In genomic region chr2:126912201-126912600, GRCh38 we compare ENCODE assay signal across 18 cellular contexts. TPM values are rescaled to one million over a fixed set of nuclear protein-coding genes. Genes with fewer than 3 reads are reported as not detected.
DNase-seq lines count a peak whose midpoint lies in the region; ATAC-seq and TF ChIP-seq lines count a peak whose summit lies in the region.
"Had no signal": no experiment of that assay in that cellular context is flagged by ENCODE, and none has a peak within 500 bp of the region (broad histone marks: within the 10 kb centered on the region; RNA-seq: fewer than 3 reads in every experiment).

No MANE protein-coding gene starts in this region.

- no peak overlapping the region for H3K27ac Mint-ChIP-seq in osteocyte (ENCODE audit: unreplicated experiment)
- H3K27ac Mint-ChIP-seq in activated naive CD8-positive, alpha-beta T cell treated with anti-CD3 and anti-CD28 coated beads for 36 hours: no peak overlapping the region
- H3K27ac Mint-ChIP-seq: CD4-positive, alpha-beta T cell; HFFc6 had no signal

- H3K9me3 ChIP-seq in OCI-LY7 (ENCODE audit: low read length): no peaks in the 10 kb centered on the region
- H3K9me3 ChIP-seq in esophagus muscularis mucosa: no peaks in the 10 kb centered on the region
- H3K9me3 ChIP-seq: Caco-2 had no signal

- no peaks in the 10 kb centered on the region for H3K9me3 Mint-ChIP-seq in osteocyte (ENCODE audit: unreplicated experiment)
- H3K9me3 Mint-ChIP-seq in activated naive CD8-positive, alpha-beta T cell treated with anti-CD3 and anti-CD28 coated beads for 36 hours: no peaks in the 10 kb centered on the region
- H3K9me3 Mint-ChIP-seq: CD4-positive, alpha-beta T cell; HFFc6 had no signal

- H3K36me3 Mint-ChIP-seq in osteocyte (ENCODE audit: unreplicated experiment): no peaks in the 10 kb centered on the region
- no peaks in the 10 kb centered on the region for H3K36me3 Mint-ChIP-seq in activated naive CD8-positive, alpha-beta T cell treated with anti-CD3 and anti-CD28 coated beads for 36 hours

- no peaks in the 10 kb centered on the region for H4K20me1 ChIP-seq in OCI-LY7 (ENCODE audit: insufficient read depth, low read length)

- DNase-seq in D341Med (ENCODE audit: low spot score) (peak; percentile 3), OCI-LY7 (ENCODE audit: low spot score) (no peak), esophagus muscularis mucosa (ENCODE audit: extremely low spot score) (peak; percentile 91), osteocyte (ENCODE audit: extremely low spot score, unreplicated experiment) (peak; percentile 38), DMS114 treated with DMSO at 0.1 percent for 48 hours (lab: John Stamatoyannopoulos, UW; ENCODE audit: unreplicated experiment) (no peak)
- DNase-seq in activated naive CD8-positive, alpha-beta T cell treated with anti-CD3 and anti-CD28 coated beads for 36 hours: no peak
- DNase-seq: ACHN; CD4-positive, alpha-beta T cell; DMS79 treated with DMSO at 0.1 percent for 48 hours; GF-D8; GOT3; H7; HFFc6; IMR-90 had no signal

- peaks cover 6% of the 10 kb centered on the region for H3K27me3 Mint-ChIP-seq in osteocyte (ENCODE audit: unreplicated experiment)
- H3K27me3 Mint-ChIP-seq in activated naive CD8-positive, alpha-beta T cell treated with anti-CD3 and anti-CD28 coated beads for 36 hours: no peaks in the 10 kb centered on the region

- POLR2A ChIA-PET in OCI-LY7 (lab: Charles Lee): no interaction called here

- no peaks in the 10 kb centered on the region for H3K9me2 ChIP-seq in OCI-LY7 (ENCODE audit: insufficient read depth, low read length)

- H3K4me3 Mint-ChIP-seq in osteocyte (ENCODE audit: unreplicated experiment): no peak overlapping the region
- no peak overlapping the region for H3K4me3 Mint-ChIP-seq in activated naive CD8-positive, alpha-beta T cell treated with anti-CD3 and anti-CD28 coated beads for 36 hours
- H3K4me3 Mint-ChIP-seq: CD4-positive, alpha-beta T cell; HFFc6 had no signal

- H3K4me3 ChIP-seq in OCI-LY7 (ENCODE audit: low read depth, low read length, poor library complexity, severe bottlenecking): no peak overlapping the region
- no peak overlapping the region for H3K4me3 ChIP-seq in esophagus muscularis mucosa

- no TSS peak for BruUV-seq in OCI-LY7 (replicated peaks; lab: Mats Ljungman, UMichigan)

- no peak for TF ChIP-seq EP300 in esophagus muscularis mucosa (IDR thresholded peaks at IDR 0.05)

- no peaks in the 10 kb centered on the region for H3K79me2 ChIP-seq in OCI-LY7 (ENCODE audit: insufficient read depth, low read depth, low read length)

- H3K27ac ChIP-seq in OCI-LY7 (ENCODE audit: low read depth, low read length, poor library complexity, severe bottlenecking) (no peak overlapping the region), esophagus muscularis mucosa (replicated peaks in 1 of 4) (no peak overlapping the region)
- H3K27ac ChIP-seq: C4-2B had no signal

- H3K4me2 ChIP-seq in OCI-LY7 (ENCODE audit: low read length): no peak overlapping the region

- peaks cover 35% of the 10 kb centered on the region for H3K4me1 ChIP-seq in OCI-LY7 (ENCODE audit: insufficient read depth, low read length, poor library complexity, severe bottlenecking)
- no peaks in the 10 kb centered on the region for H3K4me1 ChIP-seq in esophagus muscularis mucosa
- H3K4me1 ChIP-seq: Caco-2 had no signal

- CTCF ChIA-PET in OCI-LY7 (lab: Charles Lee; ENCODE audit: unreplicated experiment): no interaction called here

- no peak for TF ChIP-seq POLR2A in esophagus muscularis mucosa (IDR thresholded peaks at IDR 0.05; ENCODE audit: low read depth)

- H3K4me1 Mint-ChIP-seq in osteocyte (ENCODE audit: unreplicated experiment): no peaks in the 10 kb centered on the region
- H3K4me1 Mint-ChIP-seq in activated naive CD8-positive, alpha-beta T cell treated with anti-CD3 and anti-CD28 coated beads for 36 hours: peaks cover 2% of the 10 kb centered on the region

- TF ChIP-seq CTCF in OCI-LY7 (conservative IDR thresholded peaks at IDR 0.05; ENCODE audit: low read length): no peak
- TF ChIP-seq CTCF in esophagus muscularis mucosa (IDR thresholded peaks at IDR 0.05): no peak
- no peak for TF ChIP-seq CTCF in osteocyte (IDR thresholded peaks at IDR 0.05)

- peaks cover 0 to 19% (median 0%) of the 10 kb centered on the region in 4 donors for H3K27me3 ChIP-seq in esophagus muscularis mucosa

- ATAC-seq in HG03139 (IDR thresholded peaks at IDR 0.05; ENCODE audit: unreplicated experiment): no peak
- ATAC-seq: HCT116 had no signal

- H2AFZ ChIP-seq in OCI-LY7 (ENCODE audit: low read length): peak overlapping the region; percentile 84; the same call in 1 of the 2 replicates

- WGBS in esophagus muscularis mucosa: 83% methylated on average over 7 of the region's 7 CpGs

- H3K36me3 ChIP-seq in OCI-LY7 (ENCODE audit: insufficient read depth, low read length) (no peaks in the 10 kb centered on the region), esophagus muscularis mucosa (no peaks in the 10 kb centered on the region)

- intact Hi-C loops in OCI-LY7 (cut with micrococcal nuclease; ENCODE audit: unreplicated experiment) (no loop called here), esophagus muscularis mucosa (cut with DNase I) (no loop called here)

RNA-seq across cellular contexts. Expression of gene TEX51, which starts 13.5 kb away (rescaled TPM):
- not detected in 2 replicates for total RNA-seq in OCI-LY7 (2014; rRNA removed; shearing (Covaris generic))
- total RNA-seq in OCI-LY7 (2022) (not detected in 2 replicates), esophagus muscularis mucosa (not detected), osteocyte (not detected in 2 replicates)
- not detected for total RNA-seq in activated naive CD8-positive, alpha-beta T cell treated with anti-CD3 and anti-CD28 coated beads for 36 hours
- total RNA-seq: Caco-2; CD4-positive, alpha-beta T cell; H7; HFFc6; IMR-90 had no signal

Comparison
In these comparisons a context has a peak if more than half of its experiments do, and no peak if none do; other contexts are left out.
1. DNase-seq: peak in D341Med (single experiment), esophagus muscularis mucosa (single experiment) and osteocyte (single experiment); none in OCI-LY7 (single experiment), DMS114 treated with DMSO at 0.1 percent for 48 hours (single experiment) and activated naive CD8-positive, alpha-beta T cell treated with anti-CD3 and anti-CD28 coated beads for 36 hours (single experiment).